In the genomic region with DNA sequence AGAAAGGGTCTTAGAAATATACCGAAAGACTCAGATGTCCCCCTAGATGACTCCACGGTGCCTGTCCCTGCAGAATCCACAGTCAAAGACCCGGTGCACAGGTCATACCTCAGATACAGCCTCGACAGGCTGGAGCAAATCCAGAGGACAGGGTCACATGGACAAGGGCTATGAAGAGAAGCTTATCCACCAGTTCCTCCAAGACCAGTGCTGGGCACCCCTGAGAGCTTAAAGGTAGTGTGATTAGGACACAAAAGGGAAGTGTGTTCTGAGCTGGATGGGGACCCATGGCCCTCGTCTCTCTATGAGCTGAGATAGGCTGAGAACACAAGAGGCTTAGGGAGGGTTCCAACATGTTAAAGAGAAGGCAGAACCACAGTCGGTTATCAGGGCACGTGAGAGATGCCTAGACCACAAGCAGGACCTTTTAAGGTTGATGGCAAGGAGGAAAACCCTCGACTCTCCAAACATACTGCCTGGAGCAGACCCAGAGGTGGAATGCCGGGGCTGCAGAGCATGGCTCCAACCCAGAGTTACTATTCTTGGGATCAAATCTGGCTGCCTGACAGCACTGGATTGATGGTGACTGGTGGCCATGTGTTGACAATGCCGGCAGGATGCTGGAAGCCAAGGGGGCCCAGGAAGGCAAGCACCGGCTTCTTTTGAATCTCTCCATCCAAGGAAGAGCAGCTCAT, we compare ENCODE assay signal across 15 cellular contexts. TPM values are rescaled to one million over a fixed set of nuclear protein-coding genes. Genes with fewer than 3 reads are reported as not detected.
"Had no signal": no experiment of that assay in that cellular context is flagged by ENCODE, and none has a peak within 500 bp of the region (broad histone marks: within the 10 kb centered on the region; RNA-seq: fewer than 3 reads in every experiment).

No MANE protein-coding gene starts in this region.

- H3K36me3 ChIP-seq: SJSA1, suprapubic skin had no signal

- H3K4me1 ChIP-seq: SJSA1, suprapubic skin had no signal

- H3K4me3 ChIP-seq: SJSA1, suprapubic skin had no signal

- DNase-seq: activated CD4-positive, alpha-beta memory T cell treated with anti-CD3 and anti-CD28 coated beads for 36 hours; activated gamma-delta T cell treated with Interleukin-2 at 50 U/mL for 16 hours; activated naive CD8-positive, alpha-beta T cell treated with anti-CD3 and anti-CD28 coated beads for 36 hours; activated T-cell treated with anti-CD3 and anti-CD28 coated beads, Interleukin-2, amount 50 U/mL, for 48 hours; anterior cingulate cortex; effector CD8-positive, alpha-beta T cell; hypothalamus; mammary epithelial cell; nephron progenitor cell; small intestine; SW 1271 had no signal

- H3K36me3 Mint-ChIP-seq: activated CD4-positive, alpha-beta memory T cell treated with anti-CD3 and anti-CD28 coated beads for 36 hours; activated naive CD8-positive, alpha-beta T cell treated with anti-CD3 and anti-CD28 coated beads for 36 hours had no signal

- H3K27ac Mint-ChIP-seq: activated CD4-positive, alpha-beta memory T cell treated with anti-CD3 and anti-CD28 coated beads for 36 hours; activated naive CD8-positive, alpha-beta T cell treated with anti-CD3 and anti-CD28 coated beads for 36 hours; nephron progenitor cell; T-helper 2 cell treated with Interferon-gamma antibody and Interleukin-4, amounts not matched to agents 5 μg/mL and 100 μg/mL, for 36 hours had no signal

- H3K4me3 Mint-ChIP-seq: activated CD4-positive, alpha-beta memory T cell treated with anti-CD3 and anti-CD28 coated beads for 36 hours; activated naive CD8-positive, alpha-beta T cell treated with anti-CD3 and anti-CD28 coated beads for 36 hours; nephron progenitor cell; T-helper 2 cell treated with Interferon-gamma antibody and Interleukin-4, amounts not matched to agents 5 μg/mL and 100 μg/mL, for 36 hours had no signal

- H3K9me3 ChIP-seq: SJSA1, suprapubic skin had no signal

- H3K9me3 Mint-ChIP-seq: activated CD4-positive, alpha-beta memory T cell treated with anti-CD3 and anti-CD28 coated beads for 36 hours; activated naive CD8-positive, alpha-beta T cell treated with anti-CD3 and anti-CD28 coated beads for 36 hours; nephron progenitor cell; T-helper 2 cell treated with Interferon-gamma antibody and Interleukin-4, amounts not matched to agents 5 μg/mL and 100 μg/mL, for 36 hours had no signal

- H3K27ac ChIP-seq: SJSA1, suprapubic skin had no signal

- H3K4me1 Mint-ChIP-seq: activated naive CD8-positive, alpha-beta T cell treated with anti-CD3 and anti-CD28 coated beads for 36 hours had no signal

RNA-seq across cellular contexts. Expression of a gene that starts 46.9 kb away (rescaled TPM):
- total RNA-seq: activated CD4-positive, alpha-beta memory T cell treated with anti-CD3 and anti-CD28 coated beads for 36 hours; activated naive CD8-positive, alpha-beta T cell treated with anti-CD3 and anti-CD28 coated beads for 36 hours; mononuclear cell had no signal
